ENCODE assay signal across 8 cellular contexts in genomic region chr17:77958716-77959215, GRCh38. TPM values are rescaled to one million over a fixed set of nuclear protein-coding genes. Genes with fewer than 3 reads are reported as not detected.
DNase-seq lines count a peak whose midpoint lies in the region; ATAC-seq, FAIRE-seq and TF ChIP-seq lines count a peak whose summit lies in the region.

No MANE protein-coding gene starts in this region.

- no peak for FAIRE-seq in pancreas (lab: Jason Lieb, UNC)

- peak overlapping the region in 3 of 4 donors; percentile 53 to 67 (median 60) for H3K4me3 ChIP-seq in pancreas

- H3K4me3 Mint-ChIP-seq in MCF 10A (ENCODE audit: unreplicated experiment) = peak overlapping the region; percentile 87

- TF ChIP-seq CTCF in MCF 10A (IDR thresholded peaks at IDR 0.05; ENCODE audit: unreplicated experiment) (no peak), pancreas (IDR thresholded peaks at IDR 0.05) (no peak)

- H3K27ac ChIP-seq in pancreas = peak overlapping the region; percentile 29 to 74 (median 61)

- H3K36me3 Mint-ChIP-seq in MCF 10A (ENCODE audit: insufficient read depth, unreplicated experiment) = no peaks in the 10 kb centered on the region

- intact Hi-C loops in MCF 10A (cut with micrococcal nuclease) = loop anchor here (1.0 kb wide), 1 partner anchor 186 kb away; no protein-coding TSS in a partner anchor
- intact Hi-C loops in pancreas (cut with DNase I) = no loop called here

- peaks cover 13% of the 10 kb centered on the region for H3K4me1 Mint-ChIP-seq in MCF 10A (ENCODE audit: insufficient read depth, unreplicated experiment)

- no TSS peak for BruUV-seq in MCF 10A (replicated peaks; lab: Mats Ljungman, UMichigan)

- 0% methylated on average over 46 to 96 of the region's 96 CpGs for WGBS in pancreas, 2 donors

- H3K27me3 ChIP-seq in pancreas = no peaks in the 10 kb centered on the region

- H3K9me3 Mint-ChIP-seq in MCF 10A (ENCODE audit: unreplicated experiment) = no peaks in the 10 kb centered on the region

- H3K27me3 Mint-ChIP-seq in MCF 10A (ENCODE audit: insufficient read depth, unreplicated experiment) = peaks cover 36% of the 10 kb centered on the region

- no peaks in the 10 kb centered on the region for H3K36me3 ChIP-seq in pancreas

- peak; percentile 12 for DNase-seq in stimulated activated CD4-positive, alpha-beta T cell treated with anti-CD3 and anti-CD28 coated beads, Interleukin-2, amount 100 ng/mL, for 4 hours (ENCODE audit: low read depth)
- DNase-seq in stimulated activated CD4-positive, alpha-beta T cell treated with anti-CD3 and anti-CD28 coated beads, Interleukin-15, amount 100 ng/mL, for 24 hours = no peak
- no peak for DNase-seq in MCF 10A (ENCODE audit: unreplicated experiment)
- no peak for DNase-seq in pancreas
- DNase-seq in NCI-H69 (lab: John Stamatoyannopoulos, UW) = no peak
- DNase-seq in retina = no peak

- peak; percentile 16 for ATAC-seq in HG03432 (IDR thresholded peaks at IDR 0.05; ENCODE audit: unreplicated experiment)
- no peak for ATAC-seq in pancreas
- ATAC-seq in GM18873 (IDR thresholded peaks at IDR 0.05; ENCODE audit: low FRiP score, unreplicated experiment) = no peak

- no peak overlapping the region for H3K27ac Mint-ChIP-seq in MCF 10A (ENCODE audit: low read depth, unreplicated experiment)

- H3K4me1 ChIP-seq in pancreas = peaks cover 4 to 23% (median 6%) of the 10 kb centered on the region in 3 donors

- POLR2A ChIA-PET in MCF 10A (lab: Yijun Ruan, JAX) = interaction anchor here (0.5 to 1.9 kb wide), 28 partner anchors 10 to 548 kb away, joined by 3 to 13 read pairs (median 4); no protein-coding TSS in a partner anchor

- H3K9me3 ChIP-seq in pancreas = no peaks in the 10 kb centered on the region

- CTCF ChIA-PET in MCF 10A (lab: Yijun Ruan, JAX) = interaction anchor here (0.6 to 0.7 kb wide), 2 partner anchors 12 to 377 kb away, joined by 3 to 4 read pairs; no protein-coding TSS in a partner anchor

RNA-seq across cellular contexts. Expression of gene TNRC6C, which starts 0.3 kb away (rescaled TPM):
- total RNA-seq in MCF 10A (2022) (15.7 and 16.4 TPM in 2 replicates), pancreas (10 to 100 TPM in 3 of 6 donors, 1 to 10 TPM in 3; 7.0 to 15.5 (median 9.1) TPM)
- 1 to 10 TPM; 4.0 to 7.3 TPM for polyA plus RNA-seq in pancreas
